Comparison of ENCODE assay signal across 1 cellular context in genomic region chr14:54338696-54339317, GRCh38.
TF ChIP-seq lines count a peak whose summit lies in the region.

No MANE protein-coding gene starts in this region.

TF ChIP-seq in WTC11, 78 proteins besides CTCF, POLR2A, EP300 and RAD21 (continued from another document):
- TF ChIP-seq E2F1 (CRISPR knock-in tag; IDR thresholded peaks at IDR 0.05) = no peak
- TF ChIP-seq ZNF121 (CRISPR knock-in tag; IDR thresholded peaks at IDR 0.05) = no peak
- no peak for TF ChIP-seq MAX (CRISPR knock-in tag; IDR thresholded peaks at IDR 0.05)
- no peak for TF ChIP-seq TCF7 (CRISPR knock-in tag; IDR thresholded peaks at IDR 0.05; ENCODE audit: low read depth)
TF ChIP-seq in WTC11: peak in this region for 0.
